In genomic region chr7:73363225-73364005, GRCh38 we compare ENCODE assay signal across 25 cellular contexts. TPM values are rescaled to one million over a fixed set of nuclear protein-coding genes. Genes with fewer than 3 reads are reported as not detected.
"Had no signal": no experiment of that assay in that cellular context is flagged by ENCODE, and none has a peak within 500 bp of the region (broad histone marks: within the 10 kb centered on the region; RNA-seq: fewer than 3 reads in every experiment).

No MANE protein-coding gene starts in this region.

- H3K4me3 Mint-ChIP-seq: naive thymus-derived CD8-positive, alpha-beta T cell; stimulated activated naive B cell treated with anti-CD40 and anti-IgM and Interleukin-4, amounts not matched to agents 10 μg/mL and 1 μg/mL and 100 μg/mL, for 72 hours had no signal

- H3K4me3 ChIP-seq: coronary artery, dorsolateral prefrontal cortex, heart left ventricle, mucosa of descending colon, sigmoid colon, skin epidermis, stomach had no signal

- FAIRE-seq: frontal cortex had no signal

- H3K27ac ChIP-seq: coronary artery, dorsolateral prefrontal cortex, heart left ventricle, sigmoid colon, skin epidermis, stomach had no signal

- H3K4me1 ChIP-seq: sigmoid colon had no signal

- H3K36me3 ChIP-seq: heart left ventricle, sigmoid colon, stomach had no signal

- H3K9me3 Mint-ChIP-seq: naive thymus-derived CD8-positive, alpha-beta T cell; stimulated activated naive B cell treated with anti-CD40 and anti-IgM and Interleukin-4, amounts not matched to agents 10 μg/mL and 1 μg/mL and 100 μg/mL, for 72 hours had no signal

- DNase-seq: dorsolateral prefrontal cortex; effector CD8-positive, alpha-beta T cell; heart left ventricle; hippocampal formation; islet precursor cell; mammary epithelial cell; mucosa of descending colon; naive thymus-derived CD8-positive, alpha-beta T cell; sigmoid colon; stimulated activated CD4-positive, alpha-beta T cell treated with anti-CD3 and anti-CD28 coated beads, Interleukin-2, amount 100 ng/mL, for 24 hours; stimulated activated CD4-positive, alpha-beta T cell treated with anti-CD3 and anti-CD28 coated beads, Interleukin-4, amount 100 ng/mL, for 4 hours; stimulated activated naive B cell treated with anti-CD40 and anti-IgM and Interleukin-4, amounts not matched to agents 10 μg/mL and 1 μg/mL and 100 μg/mL, for 72 hours; stomach; trophoblast cell had no signal

- H3K27ac Mint-ChIP-seq: stimulated activated naive B cell treated with anti-CD40 and anti-IgM and Interleukin-4, amounts not matched to agents 10 μg/mL and 1 μg/mL and 100 μg/mL, for 72 hours had no signal

- H3K9me3 ChIP-seq: heart left ventricle, mucosa of descending colon, sigmoid colon, stomach had no signal

- ATAC-seq: esophagus mucosa; left lobe of liver; mucosa of descending colon; naive thymus-derived CD8-positive, alpha-beta T cell; stimulated activated naive B cell treated with anti-CD40 and anti-IgM and Interleukin-4, amounts not matched to agents 10 μg/mL and 1 μg/mL and 100 μg/mL, for 72 hours had no signal

- H3K27me3 ChIP-seq: dorsolateral prefrontal cortex, heart left ventricle had no signal

- H3K36me3 Mint-ChIP-seq: naive thymus-derived CD8-positive, alpha-beta T cell; stimulated activated naive B cell treated with anti-CD40 and anti-IgM and Interleukin-4, amounts not matched to agents 10 μg/mL and 1 μg/mL and 100 μg/mL, for 72 hours had no signal

RNA-seq across cellular contexts. Expression of gene FKBP6, which starts 35.5 kb away (rescaled TPM):
- total RNA-seq: cerebellum; esophagus mucosa; fibroblast of lung; frontal cortex; glomerular endothelial cell; heart left ventricle; left lobe of liver; mammary epithelial cell; mucosa of descending colon; naive thymus-derived CD8-positive, alpha-beta T cell; omental fat pad; pulmonary artery endothelial cell; sigmoid colon; stomach; urinary bladder had no signal
- polyA plus RNA-seq: fibroblast of lung; heart left ventricle; naive thymus-derived CD8-positive, alpha-beta T cell; sigmoid colon; urinary bladder had no signal

RNA-seq across cellular contexts. Expression of gene TRIM50, which starts 35.5 kb away (rescaled TPM):
- total RNA-seq: cerebellum, esophagus mucosa, fibroblast of lung, frontal cortex, glomerular endothelial cell, left lobe of liver, pulmonary artery endothelial cell had no signal
- polyA plus RNA-seq: fibroblast of lung; mammary epithelial cell; naive thymus-derived CD8-positive, alpha-beta T cell had no signal
